ENCODE assay signal across 9 cellular contexts in genomic region chr1:27934818-27935549, GRCh38. TPM values are rescaled to one million over a fixed set of nuclear protein-coding genes. Genes with fewer than 3 reads are reported as not detected.
DNase-seq lines count a peak whose midpoint lies in the region; ATAC-seq and TF ChIP-seq lines count a peak whose summit lies in the region.
"Had no signal": no experiment of that assay in that cellular context is flagged by ENCODE, and none has a peak within 500 bp of the region (broad histone marks: within the 10 kb centered on the region; RNA-seq: fewer than 3 reads in every experiment).

SMPDL3B (plus strand) TSS chr1:27935000; CDS start chr1:27935184, 184 bp downstream.

- TF ChIP-seq EP300 in SK-N-SH (IDR thresholded peaks at IDR 0.05; ENCODE audit: borderline replicate concordance in 1 of 2, low read depth in 1 of 2, low read length in 1 of 2): no peak

- H3F3A ChIP-seq in SK-N-SH (replicated peaks; ENCODE audit: insufficient read depth) (no peaks in the 10 kb centered on the region), smooth muscle cell (ENCODE audit: low read depth) (no peaks in the 10 kb centered on the region)

- H3K79me2 ChIP-seq in SK-N-SH (ENCODE audit: insufficient read depth) (no peaks in the 10 kb centered on the region), smooth muscle cell (ENCODE audit: low read depth) (no peaks in the 10 kb centered on the region)

- peak within 1 kb of the TSS in 4 of 7 donors; percentile 1 to 14 (median 6) for H3K27ac Mint-ChIP-seq in CD4-positive, alpha-beta memory T cell

- no peaks in the 10 kb centered on the region for H3K9me2 ChIP-seq in SK-N-SH

- H3K9me3 Mint-ChIP-seq in CD4-positive, alpha-beta memory T cell: no peaks in the 10 kb centered on the region

- DNase-seq in CD4-positive, alpha-beta memory T cell: no peak
- DNase-seq in SK-N-SH (peak; percentile 47), foreskin keratinocyte (peak; percentile 12 to 19), smooth muscle cell (lab: John Stamatoyannopoulos, UW; ENCODE audit: unreplicated experiment) (no peak), medulla oblongata (ENCODE audit: extremely low spot score) (no peak)
- no peak for DNase-seq in stimulated activated CD4-positive, alpha-beta T cell treated with anti-CD3 and anti-CD28 coated beads, Interleukin-4, amount 100 ng/mL, for 1 hour

- TF ChIP-seq CTCF in SK-N-SH (IDR thresholded peaks at IDR 0.05) (peak; percentile 14; the same call in 1 of the 2 replicates), foreskin keratinocyte (conservative IDR thresholded peaks at IDR 0.05) (peak; percentile 23), smooth muscle cell (IDR thresholded peaks at IDR 0.05; ENCODE audit: borderline replicate concordance, insufficient read depth, poor library complexity, severe bottlenecking) (no peak)

- CTCF ChIA-PET in CD4-positive, alpha-beta memory T cell (lab: Charles Lee; ENCODE audit: partially characterized antibody): interaction anchor here (1.2 kb wide), 1 partner anchor 45 kb away, joined by 4 read pairs; no protein-coding TSS in a partner anchor
- CTCF ChIA-PET in SK-N-SH (lab: Yijun Ruan, JAX): no interaction called here

- H3K4me3 Mint-ChIP-seq in CD4-positive, alpha-beta memory T cell: peak within 1 kb of the TSS in 6 of 8 donors; percentile 7 to 74 (median 30)

- peaks cover 5 to 7% of the 10 kb centered on the region in 2 donors for H3K27me3 Mint-ChIP-seq in CD4-positive, alpha-beta memory T cell

- H3K4me3 ChIP-seq in CD4-positive, alpha-beta memory T cell (ENCODE audit: low read length in 2 of 2): no peak within 1 kb of the TSS
- H3K4me3 ChIP-seq in SK-N-SH (ENCODE audit: low read depth in 2 of 2, low read length in 1 of 2) (peak within 1 kb of the TSS in 1 of 2 experiments; percentile 3; a peak in 1 of 4 replicates), smooth muscle cell (peak within 1 kb of the TSS; percentile 27)

- H3K4me1 ChIP-seq in CD4-positive, alpha-beta memory T cell (ENCODE audit: insufficient read depth, low read length): peaks cover 10% of the 10 kb centered on the region
- peaks cover 0 to 7% of the 10 kb centered on the region in 2 experiments; a peak in 1 of 4 replicates for H3K4me1 ChIP-seq in SK-N-SH (ENCODE audit: control insufficient read depth in 1 of 2, insufficient read depth in 2 of 2, low read depth in 1 of 2, low read length in 1 of 2)
- no peaks in the 10 kb centered on the region for H3K4me1 ChIP-seq in foreskin keratinocyte
- H3K4me1 ChIP-seq in smooth muscle cell (ENCODE audit: low read depth): peaks cover 7% of the 10 kb centered on the region

- no peaks in the 10 kb centered on the region for H3K27me3 ChIP-seq in CD4-positive, alpha-beta memory T cell (ENCODE audit: insufficient read depth, low read length)
- no peaks in the 10 kb centered on the region for H3K27me3 ChIP-seq in SK-N-SH (ENCODE audit: insufficient read depth)
- H3K27me3 ChIP-seq in foreskin keratinocyte: peaks cover 15% of the 10 kb centered on the region
- H3K27me3 ChIP-seq in smooth muscle cell (ENCODE audit: low read depth): peaks cover 19% of the 10 kb centered on the region

- H4K20me1 ChIP-seq in SK-N-SH (ENCODE audit: insufficient read depth): no peaks in the 10 kb centered on the region
- no peaks in the 10 kb centered on the region for H4K20me1 ChIP-seq in smooth muscle cell (ENCODE audit: low read depth)

- H3K36me3 Mint-ChIP-seq in CD4-positive, alpha-beta memory T cell: no peaks in the 10 kb centered on the region

- H3K4me2 ChIP-seq in SK-N-SH (no peak within 1 kb of the TSS), smooth muscle cell (peak within 1 kb of the TSS; percentile 75)

- peak within 1 kb of the TSS; percentile 22; the same call in 1 of the 2 replicates for H2AFZ ChIP-seq in SK-N-SH (ENCODE audit: low read depth)
- peak within 1 kb of the TSS; percentile 30 for H2AFZ ChIP-seq in smooth muscle cell (ENCODE audit: low read depth)

- TF ChIP-seq RAD21 in SK-N-SH (IDR thresholded peaks at IDR 0.05; ENCODE audit: low read length): no peak

- H3K9ac ChIP-seq in SK-N-SH (no peak within 1 kb of the TSS), smooth muscle cell (ENCODE audit: low read depth) (no peak within 1 kb of the TSS)

- intact Hi-C loops in CD4-positive, alpha-beta memory T cell (cut with micrococcal nuclease): no loop called here

- POLR2A ChIA-PET in CD4-positive, alpha-beta memory T cell (lab: Charles Lee; ENCODE audit: partially characterized antibody): interaction anchor here (0.6 to 1.5 kb wide), 3 partner anchors 24 to 492 kb away, joined by 3 to 7 read pairs (median 3); partner anchors contain the start of gene XKR8
- POLR2A ChIA-PET in SK-N-SH (lab: Yijun Ruan, JAX): no interaction called here

- no peaks in the 10 kb centered on the region for H3K9me3 ChIP-seq in CD4-positive, alpha-beta memory T cell (ENCODE audit: control insufficient read depth in 1 of 2, low read length in 2 of 2)
- H3K9me3 ChIP-seq in SK-N-SH (no peaks in the 10 kb centered on the region), smooth muscle cell (replicated peaks; ENCODE audit: low read depth) (no peaks in the 10 kb centered on the region)

- ATAC-seq in HG02798 (IDR thresholded peaks at IDR 0.05; ENCODE audit: poor library complexity, unreplicated experiment): peak; percentile 56
- ATAC-seq in foreskin keratinocyte: peak; percentile 76
- no peak for ATAC-seq in GM21526 (IDR thresholded peaks at IDR 0.05; ENCODE audit: low FRiP score, unreplicated experiment)

- 64% methylated on average over 13 of the region's 16 CpGs for WGBS in SK-N-SH (ENCODE audit: low lambda C conversion rate)
- 4% methylated on average over 16 of the region's 16 CpGs for WGBS in smooth muscle cell (ENCODE audit: low lambda C conversion rate)

- H3K27ac ChIP-seq in CD4-positive, alpha-beta memory T cell (ENCODE audit: low read depth, low read length): no peak within 1 kb of the TSS
- H3K27ac ChIP-seq in SK-N-SH (ENCODE audit: low read depth in 2 of 2, low read length in 1 of 2) (no peak within 1 kb of the TSS), foreskin keratinocyte (no peak within 1 kb of the TSS), smooth muscle cell (ENCODE audit: low read depth) (no peak within 1 kb of the TSS)

- H3K36me3 ChIP-seq in CD4-positive, alpha-beta memory T cell (ENCODE audit: insufficient read depth, low read length): no peaks in the 10 kb centered on the region
- H3K36me3 ChIP-seq in SK-N-SH (replicated peaks in 1 of 2; ENCODE audit: control insufficient read depth in 1 of 2, insufficient read depth in 2 of 2, low read length in 1 of 2) (no peaks in the 10 kb centered on the region), smooth muscle cell (ENCODE audit: low read depth) (no peaks in the 10 kb centered on the region)

- H3K4me1 Mint-ChIP-seq in CD4-positive, alpha-beta memory T cell: peaks cover under 1 to 20% (median 10%) of the 10 kb centered on the region in 4 donors

TF ChIP-seq in SK-N-SH, 30 proteins besides CTCF, POLR2A, EP300 and RAD21 (continues in another document):
- TF ChIP-seq CHD2 (IDR thresholded peaks at IDR 0.05; ENCODE audit: low read length, partially characterized antibody): no peak
- TF ChIP-seq JUND (IDR thresholded peaks at IDR 0.05): no peak
- TF ChIP-seq SMC3 (IDR thresholded peaks at IDR 0.05; ENCODE audit: low read depth, low read length): no peak
- no peak for TF ChIP-seq TEAD4 (IDR thresholded peaks at IDR 0.05; ENCODE audit: borderline replicate concordance, insufficient read depth)
- no peak for TF ChIP-seq PBX3 (IDR thresholded peaks at IDR 0.05)
- no peak for TF ChIP-seq RFX5 (IDR thresholded peaks at IDR 0.05; ENCODE audit: low read length)
- TF ChIP-seq MXI1 (IDR thresholded peaks at IDR 0.05; ENCODE audit: low read depth, low read length): no peak
- no peak for TF ChIP-seq GABPA (IDR thresholded peaks at IDR 0.05; ENCODE audit: low read depth)
- TF ChIP-seq MEF2A (IDR thresholded peaks at IDR 0.05; ENCODE audit: borderline replicate concordance, low read depth): no peak
- no peak for TF ChIP-seq USF2 (IDR thresholded peaks at IDR 0.05; ENCODE audit: borderline replicate concordance, low read depth, low read length)

RNA-seq across cellular contexts. Expression of gene SMPDL3B, which starts in this region (rescaled TPM):
- not detected for total RNA-seq in CD4-positive, alpha-beta memory T cell
- not detected for polyA plus RNA-seq in CD4-positive, alpha-beta memory T cell
- polyA plus RNA-seq in SK-N-SH (2012; rRNA removed) (0.67 and 0.95 TPM in 2 replicates), foreskin keratinocyte (0.48 and 0.63 TPM in 2 replicates), smooth muscle cell (0.41 and 1.7 TPM in 2 replicates)
- polyA plus RNA-seq in SK-N-SH (2012; cell fraction: cytosol; rRNA removed): 0.35 and 0.46 TPM in 2 replicates
- 0.64 and 0.82 TPM in 2 replicates for polyA plus RNA-seq in SK-N-SH (2012; cell fraction: nucleus; rRNA removed)
- total RNA-seq in foreskin keratinocyte (0.42 and 0.48 TPM in 2 replicates), smooth muscle cell (1.3 TPM in 1 of 2 replicates, not detected in the other)
- total RNA-seq: glomerular endothelial cell had no signal

Comparison
In these comparisons a context has a peak if more than half of its experiments do, and no peak if none do; other contexts are left out.
1. Peak in DNase-seq in SK-N-SH; RNA of the gene not detected or under 1 TPM.
2. Peak in DNase-seq and ATAC-seq in foreskin keratinocyte; RNA of the gene not detected or under 1 TPM.